ENCODE assay signal across 27 cellular contexts in the genomic region with DNA sequence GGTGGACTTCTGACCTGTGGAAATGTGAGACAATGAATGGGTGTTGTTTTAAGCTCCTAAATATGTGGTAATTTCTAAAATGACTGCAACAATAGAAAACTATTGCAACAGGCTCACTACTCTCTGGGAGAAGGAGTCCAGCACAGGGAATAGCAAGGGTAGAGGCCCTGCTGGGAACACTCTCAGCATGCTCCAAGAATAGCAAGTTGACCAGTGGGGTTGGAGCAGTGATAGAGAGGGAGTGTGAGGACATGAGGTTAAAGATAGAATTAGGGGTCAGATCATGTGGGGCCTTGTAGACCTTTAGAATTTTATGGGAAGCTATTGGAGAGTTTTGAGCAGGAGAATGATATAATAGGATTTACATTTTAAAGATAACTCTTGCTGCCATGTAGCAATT.
"Had no signal": no experiment of that assay in that cellular context is flagged by ENCODE, and none has a peak within 500 bp of the region (broad histone marks: within the 10 kb centered on the region; RNA-seq: fewer than 3 reads in every experiment).

No MANE protein-coding gene starts in this region.

- H3K4me3 ChIP-seq: ascending aorta, colonic mucosa, esophagus squamous epithelium, gastrocnemius medialis had no signal

- H3K27me3 Mint-ChIP-seq: activated CD4-positive, alpha-beta memory T cell treated with anti-CD3 and anti-CD28 coated beads, Interleukin-2, amount 10 ng/mL, durations not matched to agents 7 days and 5 days; activated naive CD8-positive, alpha-beta T cell treated with anti-CD3 and anti-CD28 coated beads, Interleukin-2, amount 10 ng/mL, durations not matched to agents 7 days and 5 days had no signal

- ATAC-seq: activated CD4-positive, alpha-beta T cell treated with anti-CD3 and anti-CD28 coated beads for 36 hours; activated naive CD4-positive, alpha-beta T cell treated with anti-CD3 and anti-CD28 coated beads, Interleukin-2, amount 50 U/mL, for 72 hours; activated T-cell treated with anti-CD3 and anti-CD28 coated beads, Interleukin-2, amount 50 U/mL, for 72 hours; foreskin keratinocyte; gastrocnemius medialis had no signal

- H3K27ac ChIP-seq: ascending aorta, brain microvascular endothelial cell, colonic mucosa, epithelial cell of prostate, esophagus squamous epithelium, foreskin keratinocyte, gastrocnemius medialis had no signal

- DNase-seq: activated CD4-positive, alpha-beta memory T cell treated with anti-CD3 and anti-CD28 coated beads, Interleukin-2, amount 10 ng/mL, durations not matched to agents 7 days and 5 days; activated CD4-positive, alpha-beta T cell treated with anti-CD3 and anti-CD28 coated beads for 36 hours; activated CD4-positive, alpha-beta T cell treated with anti-CD3 and anti-CD28 coated beads, Interleukin-2, amount 10 ng/mL, durations not matched to agents 24 days and 14 days; activated CD4-positive, alpha-beta T cell treated with anti-CD3 and anti-CD28 coated beads, Interleukin-2, amount 50 U/mL, for 4 hours; activated CD4-positive, CD25-positive, alpha-beta regulatory T cell; activated CD4-positive, CD25-positive, alpha-beta regulatory T cell treated with anti-CD3 and anti-CD28 coated beads, Interleukin-2, amount 50 U/mL, for 72 hours; activated CD8-positive, alpha-beta memory T cell treated with anti-CD3 and anti-CD28 coated beads, Interleukin-2, amount 50 U/mL, for 48 hours; activated gamma-delta T cell; activated naive CD4-positive, alpha-beta T cell; activated naive CD4-positive, alpha-beta T cell treated with anti-CD3 and anti-CD28 coated beads, Interleukin-2, amount 10 ng/mL, durations not matched to agents 7 days and 5 days; activated naive CD8-positive, alpha-beta T cell treated with anti-CD3 and anti-CD28 coated beads, Interleukin-2, amount 10 ng/mL, durations not matched to agents 7 days and 5 days; activated T-cell treated with anti-CD3 and anti-CD28 coated beads for 4 hours; activated T-cell treated with anti-CD3 and anti-CD28 coated beads, Interleukin-2, amount 50 U/mL, for 24 hours; activated T-cell treated with anti-CD3 and anti-CD28 coated beads, Interleukin-2, amount 50 U/mL, for 72 hours; brain microvascular endothelial cell; central memory CD4-positive, alpha-beta T cell; cerebellar nuclear complex; colonic mucosa; effector CD8-positive, alpha-beta T cell; esophagus squamous epithelium; foreskin keratinocyte; gastrocnemius medialis; glutamatergic neuron; T-helper 2 cell had no signal

- H3K36me3 Mint-ChIP-seq: activated naive CD4-positive, alpha-beta T cell treated with anti-CD3 and anti-CD28 coated beads, Interleukin-2, amount 10 ng/mL, durations not matched to agents 7 days and 5 days; activated naive CD8-positive, alpha-beta T cell treated with anti-CD3 and anti-CD28 coated beads, Interleukin-2, amount 10 ng/mL, durations not matched to agents 7 days and 5 days had no signal

- H3K9me3 ChIP-seq: ascending aorta, colonic mucosa, esophagus squamous epithelium, gastrocnemius medialis had no signal

- H3K4me1 Mint-ChIP-seq: activated CD4-positive, alpha-beta memory T cell treated with anti-CD3 and anti-CD28 coated beads, Interleukin-2, amount 10 ng/mL, durations not matched to agents 7 days and 5 days; activated CD4-positive, alpha-beta T cell treated with anti-CD3 and anti-CD28 coated beads for 36 hours; activated CD4-positive, alpha-beta T cell treated with anti-CD3 and anti-CD28 coated beads, Interleukin-2, amount 10 ng/mL, durations not matched to agents 24 days and 14 days; activated naive CD4-positive, alpha-beta T cell treated with anti-CD3 and anti-CD28 coated beads, Interleukin-2, amount 10 ng/mL, durations not matched to agents 7 days and 5 days; activated naive CD8-positive, alpha-beta T cell treated with anti-CD3 and anti-CD28 coated beads, Interleukin-2, amount 10 ng/mL, durations not matched to agents 7 days and 5 days had no signal

- H3K9me3 Mint-ChIP-seq: activated CD4-positive, alpha-beta memory T cell treated with anti-CD3 and anti-CD28 coated beads, Interleukin-2, amount 10 ng/mL, durations not matched to agents 7 days and 5 days; activated CD4-positive, alpha-beta T cell treated with anti-CD3 and anti-CD28 coated beads, Interleukin-2, amount 10 ng/mL, durations not matched to agents 24 days and 14 days; activated naive CD4-positive, alpha-beta T cell treated with anti-CD3 and anti-CD28 coated beads, Interleukin-2, amount 10 ng/mL, durations not matched to agents 7 days and 5 days; activated naive CD8-positive, alpha-beta T cell treated with anti-CD3 and anti-CD28 coated beads, Interleukin-2, amount 10 ng/mL, durations not matched to agents 7 days and 5 days; activated T-cell treated with anti-CD3 and anti-CD28 coated beads, Interleukin-2, amount 50 U/mL, for 24 hours had no signal

- H3K36me3 ChIP-seq: ascending aorta, brain microvascular endothelial cell, colonic mucosa, esophagus squamous epithelium, gastrocnemius medialis had no signal

- H3K4me1 ChIP-seq: ascending aorta, colonic mucosa, esophagus squamous epithelium, foreskin keratinocyte, gastrocnemius medialis had no signal

- H3K27ac Mint-ChIP-seq: activated CD4-positive, alpha-beta memory T cell treated with anti-CD3 and anti-CD28 coated beads, Interleukin-2, amount 10 ng/mL, durations not matched to agents 7 days and 5 days; activated CD4-positive, alpha-beta T cell treated with anti-CD3 and anti-CD28 coated beads for 36 hours; activated CD4-positive, alpha-beta T cell treated with anti-CD3 and anti-CD28 coated beads, Interleukin-2, amount 10 ng/mL, durations not matched to agents 24 days and 14 days; activated naive CD4-positive, alpha-beta T cell treated with anti-CD3 and anti-CD28 coated beads, Interleukin-2, amount 10 ng/mL, durations not matched to agents 7 days and 5 days; activated naive CD4-positive, alpha-beta T cell treated with anti-CD3 and anti-CD28 coated beads, Interleukin-2, amount 50 U/mL, for 72 hours; activated naive CD8-positive, alpha-beta T cell treated with anti-CD3 and anti-CD28 coated beads, Interleukin-2, amount 10 ng/mL, durations not matched to agents 7 days and 5 days; activated T-cell treated with anti-CD3 and anti-CD28 coated beads, Interleukin-2, amount 50 U/mL, for 24 hours; activated T-cell treated with anti-CD3 and anti-CD28 coated beads, Interleukin-2, amount 50 U/mL, for 72 hours had no signal

- H3K4me3 Mint-ChIP-seq: activated CD4-positive, alpha-beta memory T cell treated with anti-CD3 and anti-CD28 coated beads, Interleukin-2, amount 10 ng/mL, durations not matched to agents 7 days and 5 days; activated CD4-positive, alpha-beta T cell treated with anti-CD3 and anti-CD28 coated beads for 36 hours; activated CD4-positive, alpha-beta T cell treated with anti-CD3 and anti-CD28 coated beads, Interleukin-2, amount 10 ng/mL, durations not matched to agents 24 days and 14 days; activated naive CD4-positive, alpha-beta T cell treated with anti-CD3 and anti-CD28 coated beads, Interleukin-2, amount 10 ng/mL, durations not matched to agents 7 days and 5 days; activated naive CD8-positive, alpha-beta T cell treated with anti-CD3 and anti-CD28 coated beads, Interleukin-2, amount 10 ng/mL, durations not matched to agents 7 days and 5 days; activated T-cell treated with anti-CD3 and anti-CD28 coated beads, Interleukin-2, amount 50 U/mL, for 24 hours; activated T-cell treated with anti-CD3 and anti-CD28 coated beads, Interleukin-2, amount 50 U/mL, for 72 hours had no signal

- H3K27me3 ChIP-seq: ascending aorta, brain microvascular endothelial cell, colonic mucosa, esophagus squamous epithelium, gastrocnemius medialis had no signal
